8 cellular contexts compared by ENCODE assay signal in the genomic region with DNA sequence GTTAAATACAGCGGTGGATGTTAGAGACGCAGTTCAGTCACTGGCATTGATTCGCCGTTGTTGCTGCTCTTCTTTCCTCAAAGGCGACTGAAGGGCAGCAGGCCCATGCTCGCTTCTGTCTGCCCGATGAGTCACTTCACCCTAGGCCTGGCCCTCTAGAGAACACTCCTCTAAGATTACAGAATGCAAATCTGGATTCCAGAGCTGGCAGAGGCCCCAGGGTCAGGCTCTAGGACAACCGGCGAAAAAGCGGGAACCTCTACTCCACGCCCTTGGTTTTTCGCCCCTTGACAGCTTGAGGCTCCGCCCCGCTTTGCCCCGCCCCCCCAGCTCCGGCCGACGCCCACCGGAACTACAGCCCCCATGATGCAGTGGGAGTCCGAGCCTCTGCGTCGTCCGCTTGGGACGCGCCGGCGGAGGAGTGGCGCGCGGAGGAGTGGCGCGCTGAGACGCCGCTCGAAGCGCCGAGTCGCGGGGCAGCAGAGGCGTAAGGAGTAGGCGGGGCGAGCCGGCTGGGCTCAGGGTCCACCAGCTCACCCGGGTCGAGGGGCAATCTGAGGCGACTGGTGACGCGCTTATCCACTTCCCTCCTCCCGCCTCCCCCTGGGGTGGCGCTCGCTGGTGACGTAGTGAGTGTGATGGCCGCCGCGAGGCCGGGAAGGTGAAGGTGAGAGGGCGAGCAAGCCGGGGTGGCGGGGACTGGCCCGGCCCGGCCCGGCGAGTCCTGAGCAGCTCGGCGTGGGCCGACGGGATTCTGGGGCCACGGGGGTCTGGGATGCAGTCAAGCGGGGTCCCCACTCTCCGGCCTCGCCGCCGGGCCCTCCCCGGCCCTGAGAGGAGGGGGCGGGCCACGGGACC. TPM values are rescaled to one million over a fixed set of nuclear protein-coding genes. Genes with fewer than 3 reads are reported as not detected.
A peak's percentile ranks its signal among the peaks of the same experiment; 100 is the strongest.
DNase-seq lines count a peak whose midpoint lies in the region; ATAC-seq and TF ChIP-seq lines count a peak whose summit lies in the region.

Gene MFN2 (plus strand): TSS at position 627 of the 858 bp plus-strand sequence. CDS start 8,725 bp downstream, outside the sequence.

- H3K36me3 Mint-ChIP-seq in activated naive CD8-positive, alpha-beta T cell treated with anti-CD3 and anti-CD28 coated beads, Interleukin-2, amount 10 ng/mL, durations not matched to agents 7 days and 5 days = peaks cover 16% of the 10 kb centered on the region

- peak; percentile 91 for ATAC-seq in HG02678 (IDR thresholded peaks at IDR 0.05; ENCODE audit: unreplicated experiment)
- peak; percentile 96 for ATAC-seq in activated naive CD8-positive, alpha-beta T cell treated with anti-CD3 and anti-CD28 coated beads, Interleukin-2, amount 10 ng/mL, durations not matched to agents 7 days and 5 days (ENCODE audit: low read depth)

- no peaks in the 10 kb centered on the region for H3K36me3 ChIP-seq in SU-DHL-6 (ENCODE audit: low read length)
- H3K36me3 ChIP-seq in ovary = no peaks in the 10 kb centered on the region
- H3K36me3 ChIP-seq in thyroid gland = peaks cover 22 to 29% of the 10 kb centered on the region in 2 donors

- WGBS in ovary, 3 donors = 0 to 1% (median 0%) methylated on average over 67 to 76 of the region's 76 CpGs
- WGBS in thyroid gland, 2 donors = 0 to 3% methylated on average over 8 to 32 of the region's 76 CpGs

- POLR2A ChIA-PET in activated naive CD8-positive, alpha-beta T cell treated with anti-CD3 and anti-CD28 coated beads, Interleukin-2, amount 10 ng/mL, durations not matched to agents 7 days and 5 days (lab: Charles Lee) = interaction anchor here (0.6 to 7.4 kb wide), 14 partner anchors 9 to 442 kb away, joined by 3 to 207 read pairs (median 4); partner anchors contain the start of genes CLCN6, KIAA2013, MIIP and MTHFR

- H3K27ac ChIP-seq in SU-DHL-6 (ENCODE audit: low read depth, low read length) (peak within 1 kb of the TSS; percentile 35), ovary (peak within 1 kb of the TSS; percentile 88 to 91), thyroid gland (peak within 1 kb of the TSS; percentile 87 to 99 (median 98))

- TF ChIP-seq EP300 in ovary (IDR thresholded peaks at IDR 0.05) = peak; percentile 30

- no peaks in the 10 kb centered on the region for H3K27me3 Mint-ChIP-seq in activated naive CD8-positive, alpha-beta T cell treated with anti-CD3 and anti-CD28 coated beads, Interleukin-2, amount 10 ng/mL, durations not matched to agents 7 days and 5 days

- peak within 1 kb of the TSS; percentile 95 for H3K4me3 ChIP-seq in SU-DHL-6 (ENCODE audit: insufficient read depth, low read length, poor library complexity, severe bottlenecking)
- peak within 1 kb of the TSS; percentile 97 for H3K4me3 ChIP-seq in ovary
- H3K4me3 ChIP-seq in thyroid gland (replicated peaks in 1 of 3) = peak within 1 kb of the TSS; percentile 37 to 89 (median 77)

- H3K27me3 ChIP-seq in SU-DHL-6 (ENCODE audit: low read length) (no peaks in the 10 kb centered on the region), ovary (no peaks in the 10 kb centered on the region), thyroid gland (no peaks in the 10 kb centered on the region)

- H3K9me3 ChIP-seq in SU-DHL-6 (ENCODE audit: insufficient read depth, low read length) = no peaks in the 10 kb centered on the region
- H3K9me3 ChIP-seq in ovary = no peaks in the 10 kb centered on the region
- no peaks in the 10 kb centered on the region for H3K9me3 ChIP-seq in thyroid gland

- H3K4me3 Mint-ChIP-seq in activated naive CD8-positive, alpha-beta T cell treated with anti-CD3 and anti-CD28 coated beads, Interleukin-2, amount 10 ng/mL, durations not matched to agents 7 days and 5 days = peak within 1 kb of the TSS; percentile 96

- DNase-seq in NCI-H128 (lab: John Stamatoyannopoulos, UW; ENCODE audit: unreplicated experiment) (peak; percentile 96), head of caudate nucleus (peak; percentile 87 to 97 (median 94)), ovary (peak; percentile 94 to 97 (median 95)), thyroid gland (peak; percentile 98)
- peak; percentile 94 for DNase-seq in activated naive CD8-positive, alpha-beta T cell treated with anti-CD3 and anti-CD28 coated beads, Interleukin-2, amount 10 ng/mL, durations not matched to agents 7 days and 5 days

- H2AFZ ChIP-seq in SU-DHL-6 (ENCODE audit: low read depth, low read length, severe bottlenecking) = peak within 1 kb of the TSS; percentile 50

- no peaks in the 10 kb centered on the region for H4K20me1 ChIP-seq in SU-DHL-6 (ENCODE audit: low read depth, low read length)

- intact Hi-C loops in head of caudate nucleus (cut with DNase I) (loop anchor here (2.0 kb wide), 1 partner anchor 71 kb away; no protein-coding TSS in a partner anchor), ovary (cut with DNase I) (no loop called here), thyroid gland (cut with DNase I) (loop anchor here (5.0 to 10.0 kb wide), 2 partner anchors 43 to 65 kb away; no protein-coding TSS in a partner anchor)

- peak within 1 kb of the TSS; percentile 94 for H3K27ac Mint-ChIP-seq in activated naive CD8-positive, alpha-beta T cell treated with anti-CD3 and anti-CD28 coated beads, Interleukin-2, amount 10 ng/mL, durations not matched to agents 7 days and 5 days

- H3K4me1 ChIP-seq in ovary (ENCODE audit: insufficient read depth) (peaks cover 6% of the 10 kb centered on the region), thyroid gland (peaks cover 17 to 24% of the 10 kb centered on the region in 2 donors)

- peaks cover 28% of the 10 kb centered on the region for H3K4me1 Mint-ChIP-seq in activated naive CD8-positive, alpha-beta T cell treated with anti-CD3 and anti-CD28 coated beads, Interleukin-2, amount 10 ng/mL, durations not matched to agents 7 days and 5 days

- peaks cover 38% of the 10 kb centered on the region for H3K79me2 ChIP-seq in SU-DHL-6 (ENCODE audit: insufficient read depth, low read length)

- H3K4me2 ChIP-seq in SU-DHL-6 (ENCODE audit: low read depth, low read length, poor library complexity, severe bottlenecking) = peak within 1 kb of the TSS; percentile 78

- H3K9me2 ChIP-seq in SU-DHL-6 (replicated peaks; ENCODE audit: insufficient read depth, low read length) = no peaks in the 10 kb centered on the region

- peak within 1 kb of the TSS; percentile 88 for H3K9ac ChIP-seq in SU-DHL-6 (ENCODE audit: low read length)

- H3K9me3 Mint-ChIP-seq in activated naive CD8-positive, alpha-beta T cell treated with anti-CD3 and anti-CD28 coated beads, Interleukin-2, amount 10 ng/mL, durations not matched to agents 7 days and 5 days = no peaks in the 10 kb centered on the region

- no peak for TF ChIP-seq CTCF in SU-DHL-6 (IDR thresholded peaks at IDR 0.05; ENCODE audit: insufficient read depth, low read length, poor library complexity, severe bottlenecking)
- TF ChIP-seq CTCF in ovary (IDR thresholded peaks at IDR 0.05) = peak in 1 of 3 donors; percentile 10
- no peak for TF ChIP-seq CTCF in thyroid gland (IDR thresholded peaks at IDR 0.05)

- TF ChIP-seq POLR2A in GM10847 (IDR thresholded peaks at IDR 0.05; ENCODE audit: extremely low read depth, insufficient read length) = peak; percentile 76
- TF ChIP-seq POLR2A in ovary (IDR thresholded peaks at IDR 0.05) = peak; percentile 43
- peak in 1 of 2 donors; percentile 77 for TF ChIP-seq POLR2A in thyroid gland (IDR thresholded peaks at IDR 0.05)

- no peaks in the 10 kb centered on the region for H3F3A ChIP-seq in SU-DHL-6 (ENCODE audit: insufficient read depth)

RNA-seq across cellular contexts. Expression of gene MFN2, which starts in this region (rescaled TPM):
- total RNA-seq in activated naive CD8-positive, alpha-beta T cell treated with anti-CD3 and anti-CD28 coated beads, Interleukin-2, amount 10 ng/mL, durations not matched to agents 7 days and 5 days = 10 to 100 TPM; 51.4 TPM
- total RNA-seq in ovary = 10 to 100 TPM; 27.8 to 67.8 (median 55.8) TPM
- 10 to 100 TPM; 29.7 to 77.0 TPM for polyA plus RNA-seq in ovary
- 100 to 1,000 TPM in 2 of 4 donors, 10 to 100 TPM in 2; 80.0 to 131 (median 111) TPM for total RNA-seq in thyroid gland

Comparison
In these comparisons a context has a peak if more than half of its experiments do, and no peak if none do; other contexts are left out.
1. Peak in every context shown above with its lines: DNase-seq, ATAC-seq, H3K4me3 ChIP-seq and H3K27ac ChIP-seq.
2. H3K27ac ChIP-seq: peak in every context shown above with its lines; median percentile 98 in thyroid gland; 90 in ovary; 35 in SU-DHL-6.
3. intact Hi-C loops: an anchor here in head of caudate nucleus (2.0 kb wide) and thyroid gland (5.0 to 10.0 kb wide); none called in ovary.